21 cellular contexts compared by ENCODE assay signal in the genomic region with DNA sequence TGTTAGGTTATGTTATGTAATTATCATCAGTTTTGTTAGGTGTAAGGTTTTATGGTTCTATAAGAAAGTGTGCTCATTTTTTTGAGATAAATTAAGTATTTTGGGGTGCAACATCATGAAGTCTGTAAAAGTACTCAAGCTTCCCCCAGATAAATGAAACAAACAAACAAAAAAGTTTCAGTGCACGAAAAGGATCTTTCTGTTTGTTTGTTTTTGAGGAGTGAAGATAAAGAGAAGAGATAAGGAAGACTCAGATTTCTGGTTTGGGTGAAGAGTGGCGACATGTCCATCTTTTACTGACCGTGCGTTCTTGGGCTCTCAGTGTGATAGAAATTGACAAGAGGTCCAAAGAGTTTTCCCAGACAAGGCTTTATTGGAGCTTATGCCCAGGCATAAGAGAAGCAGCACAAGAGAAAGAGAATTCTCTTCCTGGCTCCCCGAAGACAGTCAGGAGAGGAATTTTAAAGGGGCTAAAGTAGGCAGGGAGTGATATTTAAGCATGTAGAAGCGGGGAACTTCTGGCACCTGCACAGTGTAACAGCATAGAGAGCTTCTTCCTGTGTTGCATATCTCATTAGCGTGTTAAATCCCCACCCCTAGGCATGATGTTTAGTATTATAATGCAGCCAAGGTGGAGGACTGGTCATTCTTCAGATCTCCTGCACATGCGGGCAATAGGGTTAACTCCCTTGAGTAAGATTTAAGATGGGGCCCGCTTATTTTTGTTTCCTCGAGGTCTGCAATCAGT.
A peak's percentile ranks its signal among the peaks of the same experiment; 100 is the strongest.
DNase-seq lines count a peak whose midpoint lies in the region; ATAC-seq and TF ChIP-seq lines count a peak whose summit lies in the region.
"Had no signal": no experiment of that assay in that cellular context is flagged by ENCODE, and none has a peak within 500 bp of the region (broad histone marks: within the 10 kb centered on the region; RNA-seq: fewer than 3 reads in every experiment).

No MANE protein-coding gene starts in this region.

- peaks cover 96% of the 10 kb centered on the region for H3K79me2 ChIP-seq in SU-DHL-6 (ENCODE audit: insufficient read depth, low read length)

- H3K9me3 Mint-ChIP-seq in CD8-positive, alpha-beta memory T cell: no peaks in the 10 kb centered on the region
- H3K9me3 Mint-ChIP-seq in naive B cell: no peaks in the 10 kb centered on the region
- H3K9me3 Mint-ChIP-seq in stimulated activated memory B cell treated with anti-CD40 and anti-IgM and Interleukin-4, amounts not matched to agents 10 μg/mL and 1 μg/mL and 100 μg/mL, for 72 hours: no peaks in the 10 kb centered on the region

- no peaks in the 10 kb centered on the region for H3K9me2 ChIP-seq in SU-DHL-6 (replicated peaks; ENCODE audit: insufficient read depth, low read length)

- no peak for TF ChIP-seq POLR2A in lower leg skin (IDR thresholded peaks at IDR 0.05)

- no peak overlapping the region for H3K4me3 Mint-ChIP-seq in CD8-positive, alpha-beta memory T cell
- H3K4me3 Mint-ChIP-seq in naive B cell: peak overlapping the region in 2 of 8 donors; percentile 15 to 59
- no peak overlapping the region for H3K4me3 Mint-ChIP-seq in stimulated activated memory B cell treated with anti-CD40 and anti-IgM and Interleukin-4, amounts not matched to agents 10 μg/mL and 1 μg/mL and 100 μg/mL, for 72 hours

- no peak overlapping the region for H3K27ac ChIP-seq in CD8-positive, alpha-beta memory T cell (ENCODE audit: low read depth, low read length)
- H3K27ac ChIP-seq in SU-DHL-6 (ENCODE audit: low read depth, low read length): peak overlapping the region; percentile 43
- H3K27ac ChIP-seq: RWPE1 had no signal

- peak overlapping the region; percentile 21 for H3K4me2 ChIP-seq in SU-DHL-6 (ENCODE audit: low read depth, low read length, poor library complexity, severe bottlenecking)

- no peak for DNase-seq in CD8-positive, alpha-beta memory T cell
- no peak for DNase-seq in naive B cell
- no peak for DNase-seq in putamen (ENCODE audit: low spot score)
- no peak for DNase-seq in lower leg skin (ENCODE audit: low spot score in 2 of 2)
- DNase-seq: 8988T; ACHN; Kasumi-1; NCI-H1105; NCI-H1436 treated with DMSO at 0.1 percent for 48 hours; NCI-H187 treated with DMSO at 0.1 percent for 48 hours; NCI-H2171 treated with DMSO at 0.1 percent for 48 hours; NCI-H345; NCI-H510A treated with DMSO at 0.1 percent for 48 hours; NCI-H748 treated with DMSO at 0.1 percent for 48 hours; NK-92 treated with Interleukin-12 subunit alpha and Interleukin-12 subunit beta, amount 100 ng/mL, for 24 hours; SHP77 had no signal

- H2AFZ ChIP-seq in SU-DHL-6 (ENCODE audit: low read depth, low read length, severe bottlenecking): no peak overlapping the region

- CTCF ChIA-PET in CD8-positive, alpha-beta memory T cell (lab: Charles Lee): no interaction called here

- peak overlapping the region in 6 of 8 donors; percentile 4 to 81 (median 44) for H3K27ac Mint-ChIP-seq in CD8-positive, alpha-beta memory T cell
- H3K27ac Mint-ChIP-seq in naive B cell: peak overlapping the region; percentile 61 to 86 (median 78)
- H3K27ac Mint-ChIP-seq in stimulated activated memory B cell treated with anti-CD40 and anti-IgM and Interleukin-4, amounts not matched to agents 10 μg/mL and 1 μg/mL and 100 μg/mL, for 72 hours: peak overlapping the region; percentile 73

- H3K36me3 Mint-ChIP-seq in CD8-positive, alpha-beta memory T cell: peaks cover 0 to 3% (median 0%) of the 10 kb centered on the region in 3 donors
- H3K36me3 Mint-ChIP-seq in naive B cell: peaks cover 6 to 16% of the 10 kb centered on the region in 2 donors
- H3K36me3 Mint-ChIP-seq in stimulated activated memory B cell treated with anti-CD40 and anti-IgM and Interleukin-4, amounts not matched to agents 10 μg/mL and 1 μg/mL and 100 μg/mL, for 72 hours: peaks cover 45% of the 10 kb centered on the region

- POLR2A ChIA-PET in CD8-positive, alpha-beta memory T cell (lab: Charles Lee): no interaction called here

- H3K36me3 ChIP-seq in CD8-positive, alpha-beta memory T cell (ENCODE audit: insufficient read depth, low read length): no peaks in the 10 kb centered on the region
- 0 out of 2 replicates have a peak, but pooled peaks cover 3% of the 10 kb centered on the region for H3K36me3 ChIP-seq in SU-DHL-6 (ENCODE audit: low read length)

- no peaks in the 10 kb centered on the region for H3K27me3 Mint-ChIP-seq in CD8-positive, alpha-beta memory T cell
- no peaks in the 10 kb centered on the region for H3K27me3 Mint-ChIP-seq in naive B cell
- no peaks in the 10 kb centered on the region for H3K27me3 Mint-ChIP-seq in stimulated activated memory B cell treated with anti-CD40 and anti-IgM and Interleukin-4, amounts not matched to agents 10 μg/mL and 1 μg/mL and 100 μg/mL, for 72 hours

- H3F3A ChIP-seq in SU-DHL-6 (ENCODE audit: insufficient read depth): peaks cover 21% of the 10 kb centered on the region

- H3K9ac ChIP-seq in SU-DHL-6 (ENCODE audit: low read length): no peak overlapping the region

- no peaks in the 10 kb centered on the region for H3K4me1 ChIP-seq in CD8-positive, alpha-beta memory T cell (ENCODE audit: insufficient read depth, low read length)

- no peak overlapping the region for H3K4me3 ChIP-seq in CD8-positive, alpha-beta memory T cell (ENCODE audit: low read length)
- no peak overlapping the region for H3K4me3 ChIP-seq in SU-DHL-6 (ENCODE audit: insufficient read depth, low read length, poor library complexity, severe bottlenecking)
- H3K4me3 ChIP-seq in lower leg skin (ENCODE audit: low read depth, poor library complexity, severe bottlenecking): no peak overlapping the region

- intact Hi-C loops in lower leg skin (cut with DNase I; ENCODE audit: low total_unique reads): no loop called here

- H3K9me3 ChIP-seq in CD8-positive, alpha-beta memory T cell (ENCODE audit: low read length): no peaks in the 10 kb centered on the region
- no peaks in the 10 kb centered on the region for H3K9me3 ChIP-seq in SU-DHL-6 (ENCODE audit: insufficient read depth, low read length)

- ATAC-seq in naive B cell (ENCODE audit: low read depth in 2 of 2): no peak
- no peak for ATAC-seq in stimulated activated memory B cell treated with anti-CD40 and anti-IgM and Interleukin-4, amounts not matched to agents 10 μg/mL and 1 μg/mL and 100 μg/mL, for 72 hours
- no peak for ATAC-seq in GM18498 (IDR thresholded peaks at IDR 0.05; ENCODE audit: unreplicated experiment)
- ATAC-seq: HCT116 had no signal

- H3K27me3 ChIP-seq in CD8-positive, alpha-beta memory T cell (ENCODE audit: insufficient read depth, low read length, poor library complexity, severe bottlenecking): no peaks in the 10 kb centered on the region
- H3K27me3 ChIP-seq in SU-DHL-6 (ENCODE audit: low read length): no peaks in the 10 kb centered on the region

- peaks cover 0 to 25% (median 18%) of the 10 kb centered on the region in 3 donors for H3K4me1 Mint-ChIP-seq in CD8-positive, alpha-beta memory T cell
- peaks cover 68 to 93% (median 91%) of the 10 kb centered on the region in 3 donors for H3K4me1 Mint-ChIP-seq in naive B cell
- H3K4me1 Mint-ChIP-seq in stimulated activated memory B cell treated with anti-CD40 and anti-IgM and Interleukin-4, amounts not matched to agents 10 μg/mL and 1 μg/mL and 100 μg/mL, for 72 hours: peaks cover 82% of the 10 kb centered on the region

- 0 out of 2 replicates have a peak, but pooled peaks cover 5% of the 10 kb centered on the region for H4K20me1 ChIP-seq in SU-DHL-6 (ENCODE audit: low read depth, low read length)

- WGBS in lower leg skin, 2 donors: 81 to 82% methylated on average over 10 of the region's 10 CpGs

- TF ChIP-seq CTCF in SU-DHL-6 (IDR thresholded peaks at IDR 0.05; ENCODE audit: insufficient read depth, low read length, poor library complexity, severe bottlenecking) (no peak), lower leg skin (IDR thresholded peaks at IDR 0.05) (no peak)
